In genomic region chr17:43694081-43694870, GRCh38 we compare ENCODE assay signal across 8 cellular contexts. TPM values are rescaled to one million over a fixed set of nuclear protein-coding genes. Genes with fewer than 3 reads are reported as not detected.
DNase-seq lines count a peak whose midpoint lies in the region; ATAC-seq and TF ChIP-seq lines count a peak whose summit lies in the region.

No MANE protein-coding gene starts in this region.

- no peak overlapping the region for H3K9ac ChIP-seq in Karpas-422 (ENCODE audit: low read length)
- H3K9ac ChIP-seq in fibroblast of lung (ENCODE audit: insufficient read depth, low read length), result no peak overlapping the region

- H3K4me1 ChIP-seq in Karpas-422 (ENCODE audit: low read length) (no peaks in the 10 kb centered on the region), fibroblast of lung (ENCODE audit: control insufficient read depth, extremely low read depth, insufficient read depth, low read length) (peaks cover 2% of the 10 kb centered on the region)

- H4K20me1 ChIP-seq in Karpas-422 (ENCODE audit: insufficient read depth, low read depth, low read length), result no peaks in the 10 kb centered on the region
- H4K20me1 ChIP-seq in fibroblast of lung (ENCODE audit: control insufficient read depth, extremely low read depth, insufficient read depth, low read length), result no peaks in the 10 kb centered on the region

- H3K9me3 Mint-ChIP-seq in natural killer cell, result peaks cover 0 to 3% of the 10 kb centered on the region in 2 donors

- no peak for TF ChIP-seq POLR2A in GM18505 (IDR thresholded peaks at IDR 0.05; ENCODE audit: borderline replicate concordance, extremely low read depth, insufficient read depth, insufficient read length)

- H2AFZ ChIP-seq in Karpas-422 (ENCODE audit: low read length), result 0 out of 2 replicates have a peak overlapping the region, but pooled peaks have one; percentile 50
- no peak overlapping the region for H2AFZ ChIP-seq in fibroblast of lung (ENCODE audit: low read length)

- H3K36me3 ChIP-seq in Karpas-422 (ENCODE audit: insufficient read depth, low read length), result no peaks in the 10 kb centered on the region
- no peaks in the 10 kb centered on the region for H3K36me3 ChIP-seq in fibroblast of lung (ENCODE audit: control insufficient read depth, insufficient read depth, low read length)

- DNase-seq in EL, result peak; percentile 80
- DNase-seq in Karpas-422, result peak; percentile 91
- DNase-seq in OCI-M2 (lab: John Stamatoyannopoulos, UW; ENCODE audit: unreplicated experiment), result peak; percentile 14
- peak; percentile 65 for DNase-seq in activated T-cell treated with anti-CD3 and anti-CD28 coated beads, Interleukin-2, amount 50 U/mL, for 1 hour
- DNase-seq in fibroblast of lung (ENCODE audit: low read depth in 2 of 2), result peak; percentile 62 to 82
- peak; percentile 61 for DNase-seq in natural killer cell
- DNase-seq in stimulated activated naive CD4-positive, alpha-beta T cell (lab: John Stamatoyannopoulos, UW), result peak; percentile 40 to 76 (median 61)

- no peaks in the 10 kb centered on the region for H3K36me3 Mint-ChIP-seq in natural killer cell

- H3K4me1 Mint-ChIP-seq in natural killer cell, result peaks cover 5 to 6% of the 10 kb centered on the region in 2 donors

- no peaks in the 10 kb centered on the region for H3K9me2 ChIP-seq in Karpas-422 (replicated peaks; ENCODE audit: insufficient read depth, low read length)

- intact Hi-C loops in natural killer cell (cut with micrococcal nuclease), result loop anchor here (1.0 kb wide), 3 partner anchors 66 to 152 kb away; no protein-coding TSS in a partner anchor

- H3K27me3 ChIP-seq in Karpas-422 (ENCODE audit: low read length), result no peaks in the 10 kb centered on the region
- H3K27me3 ChIP-seq in fibroblast of lung (ENCODE audit: control insufficient read depth, insufficient read depth, low read length), result peaks cover 7% of the 10 kb centered on the region

- H3K9me3 ChIP-seq in Karpas-422 (ENCODE audit: low read length), result no peaks in the 10 kb centered on the region
- no peaks in the 10 kb centered on the region for H3K9me3 ChIP-seq in fibroblast of lung (ENCODE audit: control insufficient read depth, insufficient read depth, low read depth, low read length)

- H3K4me2 ChIP-seq in Karpas-422 (ENCODE audit: low read depth, low read length, poor library complexity, severe bottlenecking) (no peak overlapping the region), fibroblast of lung (ENCODE audit: extremely low read depth, insufficient read depth, low read length) (no peak overlapping the region)

- no peak overlapping the region for H3K27ac Mint-ChIP-seq in natural killer cell

- no peak overlapping the region for H3K4me3 Mint-ChIP-seq in natural killer cell

- H3K27ac ChIP-seq in Karpas-422 (ENCODE audit: low read length) (no peak overlapping the region), fibroblast of lung (ENCODE audit: insufficient read depth, low read length) (no peak overlapping the region)

- peaks cover 34 to 36% of the 10 kb centered on the region in 2 donors for H3K27me3 Mint-ChIP-seq in natural killer cell (ENCODE audit: low read depth in 2 of 2)

- ATAC-seq in natural killer cell (peak; percentile 82 to 100 (median 99)), GM18505 (IDR thresholded peaks at IDR 0.05; ENCODE audit: unreplicated experiment) (no peak)

- TF ChIP-seq CTCF in fibroblast of lung (conservative IDR thresholded peaks at IDR 0.05 in 1 of 2, IDR thresholded peaks at IDR 0.05 in 1 of 2; ENCODE audit: low read depth in 1 of 2, low read length in 2 of 2) (peak; percentile 89 to 90), natural killer cell (IDR thresholded peaks at IDR 0.05) (peak; percentile 92)

- no peaks in the 10 kb centered on the region for H3K79me2 ChIP-seq in Karpas-422 (ENCODE audit: low read length)
- H3K79me2 ChIP-seq in fibroblast of lung (ENCODE audit: control insufficient read depth, insufficient read depth, low read length), result no peaks in the 10 kb centered on the region

- H3K4me3 ChIP-seq in Karpas-422 (ENCODE audit: low read length) (no peak overlapping the region), fibroblast of lung (replicated peaks in 1 of 4; ENCODE audit: control extremely low read depth in 1 of 4, insufficient read depth in 1 of 4, low read depth in 3 of 4, low read length in 4 of 4) (no peak overlapping the region)

RNA-seq across cellular contexts. Expression of gene MEOX1, which starts 32.6 kb away (rescaled TPM):
- not detected in 2 replicates for total RNA-seq in Karpas-422 (2014; rRNA removed; shearing (Covaris generic); ENCODE audit: low replicate concordance)
- total RNA-seq in fibroblast of lung, result not detected in 2 replicates
- polyA plus RNA-seq in fibroblast of lung, result not detected in 2 replicates
- polyA plus RNA-seq in fibroblast of lung (2012), result not detected in 2 replicates
- not detected in 2 replicates for polyA minus RNA-seq in fibroblast of lung (ENCODE audit: low replicate concordance)
- total RNA-seq in natural killer cell, result under 1 TPM in 1 of 3 donors, not detected in 2; 0.18 TPM

Comparison
In these comparisons a context has a peak if more than half of its experiments do, and no peak if none do; other contexts are left out.
1. DNase-seq: peak in every context shown above with its lines; median percentile 91 in Karpas-422; 80 in EL; 72 in fibroblast of lung; 65 in activated T-cell treated with anti-CD3 and anti-CD28 coated beads, Interleukin-2, amount 50 U/mL, for 1 hour; 61 in natural killer cell; 61 in stimulated activated naive CD4-positive, alpha-beta T cell; 14 in OCI-M2.